In genomic region chr2:16677875-16678274, GRCh38 we compare ENCODE assay signal across 26 cellular contexts.
"Had no signal": no experiment of that assay in that cellular context is flagged by ENCODE, and none has a peak within 500 bp of the region (broad histone marks: within the 10 kb centered on the region; RNA-seq: fewer than 3 reads in every experiment).

No MANE protein-coding gene starts in this region.

- H3K4me2 ChIP-seq: hepatocyte had no signal

- H3K4me1 ChIP-seq: colonic mucosa, foreskin keratinocyte, gastrocnemius medialis, heart left ventricle, heart right ventricle had no signal

- DNase-seq: colonic mucosa; cortex of kidney; dermis blood vessel endothelial cell; dorsolateral prefrontal cortex; effector CD4-positive, alpha-beta T cell; effector CD8-positive, alpha-beta T cell; effector memory CD4-positive, alpha-beta T cell; effector memory CD8-positive, alpha-beta T cell; endodermal cell; erythroblast; esophagus squamous epithelium; foreskin fibroblast; foreskin keratinocyte; foreskin melanocyte; gastrocnemius medialis; glutamatergic neuron; head of caudate nucleus; heart left ventricle; heart right ventricle had no signal

- H3K27me3 ChIP-seq: colonic mucosa, dorsolateral prefrontal cortex, esophagus muscularis mucosa, esophagus squamous epithelium, foreskin keratinocyte, gastrocnemius medialis, gastroesophageal sphincter, heart left ventricle, heart right ventricle, hepatocyte had no signal

- ATAC-seq: effector memory CD8-positive, alpha-beta T cell; esophagus mucosa; foreskin keratinocyte; gastrocnemius medialis; gastroesophageal sphincter; heart left ventricle; heart right ventricle had no signal

- H3K9me3 ChIP-seq: colonic mucosa, esophagus squamous epithelium had no signal

- FAIRE-seq: endothelial cell of umbilical vein had no signal

- H2AFZ ChIP-seq: hepatocyte had no signal

- H3K27ac ChIP-seq: colonic mucosa, coronary artery, epithelial cell of prostate, esophagus muscularis mucosa, esophagus squamous epithelium, foreskin keratinocyte, gastrocnemius medialis, gastroesophageal sphincter, heart left ventricle, heart right ventricle, hepatocyte had no signal

- H3K36me3 ChIP-seq: colonic mucosa, esophagus muscularis mucosa, esophagus squamous epithelium, gastrocnemius medialis, gastroesophageal sphincter, heart left ventricle, heart right ventricle had no signal

- H3K4me3 ChIP-seq: colonic mucosa, coronary artery, dorsolateral prefrontal cortex, esophagus muscularis mucosa, esophagus squamous epithelium, gastrocnemius medialis, gastroesophageal sphincter, heart left ventricle, heart right ventricle, hepatocyte had no signal

- H3K79me2 ChIP-seq: hepatocyte had no signal
